ENCODE assay signal across 8 cellular contexts in genomic region chr6:145734486-145735355, GRCh38. TPM values are rescaled to one million over a fixed set of nuclear protein-coding genes. Genes with fewer than 3 reads are reported as not detected.
DNase-seq lines count a peak whose midpoint lies in the region; ATAC-seq and TF ChIP-seq lines count a peak whose summit lies in the region.

No MANE protein-coding gene starts in this region.

- H3K36me3 Mint-ChIP-seq in natural killer cell: no peaks in the 10 kb centered on the region

- no peaks in the 10 kb centered on the region for H3K27me3 ChIP-seq in Peyer's patch

- peak overlapping the region; percentile 90 to 95 for H3K27ac Mint-ChIP-seq in natural killer cell

- intact Hi-C loops in natural killer cell (cut with micrococcal nuclease): loop anchor here (5.0 to 10.0 kb wide), 3 partner anchors 83 to 230 kb away; partner anchors contain the start of gene SHPRH

- peak; percentile 65 for ATAC-seq in GM21786 (IDR thresholded peaks at IDR 0.05; ENCODE audit: unreplicated experiment)
- peak; percentile 73 to 80 (median 79) for ATAC-seq in natural killer cell

- H3K4me3 ChIP-seq in Peyer's patch (peak overlapping the region; percentile 64 to 86 (median 70)), fibroblast of mammary gland (ENCODE audit: control insufficient read depth, low read depth, low read length) (peak overlapping the region; percentile 72)

- DNase-seq in DMS53 treated with DMSO at 0.1 percent for 48 hours (lab: John Stamatoyannopoulos, UW; ENCODE audit: unreplicated experiment) (peak; percentile 67), KG1 (lab: John Stamatoyannopoulos, UW) (peak; percentile 65), Peyer's patch (peak; percentile 70 to 94 (median 91)), fibroblast of mammary gland (ENCODE audit: low read depth) (peak; percentile 88), natural killer cell (peak; percentile 60)
- peak; percentile 29 to 43 for DNase-seq in activated T-helper 1 cell treated with anti-CD3 and anti-CD28 coated beads, Interleukin-2, amount 50 U/mL, for 16 hours (ENCODE audit: low read depth in 1 of 2, low spot score in 1 of 2)
- peak; percentile 64 for DNase-seq in stimulated activated naive CD4-positive, alpha-beta T cell treated with Interleukin-2 at 50 U/mL for 16 hours (lab: John Stamatoyannopoulos, UW)

- H3K4me1 ChIP-seq in Peyer's patch: peaks cover 0 to 5% (median 0%) of the 10 kb centered on the region in 4 donors

- no peaks in the 10 kb centered on the region for H3K9me3 Mint-ChIP-seq in natural killer cell

- peaks cover 0 to 10% of the 10 kb centered on the region in 2 donors for H3K4me1 Mint-ChIP-seq in natural killer cell

- no peaks in the 10 kb centered on the region for H3K9me3 ChIP-seq in Peyer's patch

- H3K36me3 ChIP-seq in Peyer's patch: no peaks in the 10 kb centered on the region

- H3K4me3 Mint-ChIP-seq in natural killer cell: peak overlapping the region; percentile 99

- H3K27ac ChIP-seq in Peyer's patch: peak overlapping the region; percentile 92 to 95 (median 94)

- TF ChIP-seq CTCF in Peyer's patch (IDR thresholded peaks at IDR 0.05) (no peak), fibroblast of mammary gland (conservative IDR thresholded peaks at IDR 0.05; ENCODE audit: control insufficient read depth, insufficient read depth, low read depth, low read length) (no peak), natural killer cell (IDR thresholded peaks at IDR 0.05) (no peak)

- TF ChIP-seq POLR2A in Peyer's patch (IDR thresholded peaks at IDR 0.05): peak in 1 of 2 donors; percentile 24

- H3K27me3 Mint-ChIP-seq in natural killer cell (ENCODE audit: low read depth in 2 of 2): no peaks in the 10 kb centered on the region

RNA-seq across cellular contexts. Expression of gene EPM2A, which starts 0.6 kb away (rescaled TPM):
- total RNA-seq in Peyer's patch: 10 to 100 TPM in 1 of 4 donors, 1 to 10 TPM in 3; 8.1 to 18.9 (median 9.2) TPM
- total RNA-seq in natural killer cell: 1 to 10 TPM; 5.2 to 6.9 (median 6.7) TPM

Comparison
In these comparisons a context has a peak if more than half of its experiments do, and no peak if none do; other contexts are left out.
1. Peak in every context shown above with its lines: DNase-seq, ATAC-seq, H3K4me3 ChIP-seq and H3K27ac ChIP-seq.
2. DNase-seq: peak in every context shown above with its lines; median percentile 91 in Peyer's patch; 88 in fibroblast of mammary gland; 67 in DMS53 treated with DMSO at 0.1 percent for 48 hours; 65 in KG1; 64 in stimulated activated naive CD4-positive, alpha-beta T cell treated with Interleukin-2 at 50 U/mL for 16 hours; 60 in natural killer cell; 36 in activated T-helper 1 cell treated with anti-CD3 and anti-CD28 coated beads, Interleukin-2, amount 50 U/mL, for 16 hours.